Comparison of ENCODE assay signal across 8 cellular contexts in the genomic region with DNA sequence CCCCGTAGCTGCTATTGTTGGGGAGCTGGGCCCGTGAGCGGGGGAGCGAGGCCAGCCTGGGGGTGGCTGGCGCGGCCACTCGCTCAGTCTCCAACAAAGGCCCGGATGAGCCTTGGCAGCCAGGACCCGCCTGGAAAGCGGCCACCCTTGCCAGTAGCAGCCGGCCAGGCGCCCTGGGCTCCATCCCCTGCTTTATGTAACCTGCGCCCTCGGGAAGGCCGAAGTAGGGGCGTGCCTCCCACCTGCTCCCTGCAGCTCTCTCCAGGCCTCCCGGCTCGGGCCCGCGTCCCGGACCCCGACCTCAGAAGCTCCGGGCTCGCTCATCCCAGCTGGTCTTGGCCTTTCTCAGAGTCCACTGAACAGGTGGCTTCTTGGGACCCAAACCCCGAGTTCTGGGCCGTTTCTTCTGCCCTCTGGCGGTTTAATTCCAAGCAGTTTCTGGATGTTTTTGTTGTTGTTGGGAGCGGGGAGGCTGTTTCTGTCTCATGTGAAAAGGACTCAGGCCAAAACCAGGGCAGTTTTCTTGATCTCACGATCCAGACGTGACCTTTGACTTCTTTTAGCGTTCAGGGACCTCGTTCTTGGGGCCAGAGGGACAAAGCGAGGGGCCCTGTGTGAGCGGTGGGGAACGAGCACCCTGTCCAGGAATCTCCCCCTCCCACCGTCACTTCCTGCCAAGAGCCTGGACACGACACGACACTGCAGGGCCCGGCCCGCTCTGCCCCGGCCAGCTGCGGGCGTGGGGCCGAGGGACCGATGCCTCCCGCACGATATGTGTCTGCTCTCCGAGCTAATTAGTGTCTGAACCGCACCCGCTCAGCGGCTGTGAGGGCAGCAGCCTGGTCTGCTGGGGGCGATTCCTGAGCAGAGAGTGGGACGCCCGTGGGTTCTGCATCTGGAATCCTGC. TPM values are rescaled to one million over a fixed set of nuclear protein-coding genes. Genes with fewer than 3 reads are reported as not detected.
DNase-seq lines count a peak whose midpoint lies in the region; ATAC-seq and TF ChIP-seq lines count a peak whose summit lies in the region.

No MANE protein-coding gene starts in this region.

- peak overlapping the region; percentile 74 for H3K4me3 ChIP-seq in CD8-positive, alpha-beta T cell (ENCODE audit: low read depth, low read length)
- H3K4me3 ChIP-seq in HCT116 (replicated peaks in 1 of 2; ENCODE audit: low read depth in 1 of 2, low read length in 2 of 2) = peak overlapping the region; percentile 77 to 86
- peak overlapping the region; percentile 96 for H3K4me3 ChIP-seq in OCI-LY7 (ENCODE audit: low read depth, low read length, poor library complexity, severe bottlenecking)

- no peak for TF ChIP-seq RAD21 in HCT116 (IDR thresholded peaks at IDR 0.05; ENCODE audit: low read depth)

- H3K27me3 ChIP-seq in CD8-positive, alpha-beta T cell (ENCODE audit: insufficient read depth, low read length) = no peaks in the 10 kb centered on the region
- no peaks in the 10 kb centered on the region for H3K27me3 ChIP-seq in HCT116 (ENCODE audit: insufficient read depth, low read length)

- peaks cover 5% of the 10 kb centered on the region for H3K36me3 Mint-ChIP-seq in CD8-positive, alpha-beta T cell

- peak overlapping the region; percentile 78 for H3K27ac Mint-ChIP-seq in CD8-positive, alpha-beta T cell

- no peak overlapping the region for H2AFZ ChIP-seq in HCT116 (ENCODE audit: low read depth, low read length, poor library complexity, severe bottlenecking)
- no peak overlapping the region for H2AFZ ChIP-seq in OCI-LY7 (ENCODE audit: low read length)

- POLR2A ChIA-PET in CD8-positive, alpha-beta T cell (lab: Charles Lee) = interaction anchor here (0.8 to 2.8 kb wide), 6 partner anchors 12 to 43 kb away, joined by 3 to 22 read pairs (median 8); a partner anchor contains a TSS
- POLR2A ChIA-PET in HCT116 (lab: Charles Lee) = interaction anchor here (0.7 to 1.7 kb wide), 7 partner anchors 9 to 39 kb away, joined by 3 to 10 read pairs (median 5); a partner anchor contains a TSS
- POLR2A ChIA-PET in OCI-LY7 (lab: Charles Lee) = interaction anchor here (2.4 kb wide), 1 partner anchor 22 kb away, joined by 9 read pairs; no protein-coding TSS in a partner anchor

- peak in 4 of 7 experiments; percentile 30 to 63 (median 52) for DNase-seq in CD8-positive, alpha-beta T cell
- DNase-seq in HCT116 (ENCODE audit: low read depth, low spot score) (peak; percentile 51), OCI-LY7 (ENCODE audit: low spot score) (peak; percentile 57), amygdala (lab: John Stamatoyannopoulos, UW) (peak in 55 of 56 donors; percentile 24 to 88 (median 70)), cardiac septum (ENCODE audit: low spot score) (peak; percentile 88), omental fat pad (ENCODE audit: low spot score) (no peak)

- no peaks in the 10 kb centered on the region for H3K9me3 Mint-ChIP-seq in CD8-positive, alpha-beta T cell

- peaks cover 9% of the 10 kb centered on the region; the same call in 1 of the 2 replicates for H4K20me1 ChIP-seq in HCT116 (ENCODE audit: insufficient read depth)
- H4K20me1 ChIP-seq in OCI-LY7 (ENCODE audit: insufficient read depth, low read length) = peaks cover 8% of the 10 kb centered on the region

- peaks cover 51% of the 10 kb centered on the region for H3K79me2 ChIP-seq in HCT116 (ENCODE audit: insufficient read depth, low read length)
- peaks cover 7% of the 10 kb centered on the region; the same call in 1 of the 2 replicates for H3K79me2 ChIP-seq in OCI-LY7 (ENCODE audit: insufficient read depth, low read depth, low read length)

- H3K4me3 Mint-ChIP-seq in CD8-positive, alpha-beta T cell = peak overlapping the region; percentile 83

- peaks cover 5% of the 10 kb centered on the region for H3K27me3 Mint-ChIP-seq in CD8-positive, alpha-beta T cell (ENCODE audit: low read depth)

- no peaks in the 10 kb centered on the region for H3K9me3 ChIP-seq in CD8-positive, alpha-beta T cell (ENCODE audit: low read length)
- H3K9me3 ChIP-seq in HCT116 (ENCODE audit: control insufficient read depth in 1 of 2, insufficient read depth in 1 of 2, low read depth in 1 of 2, low read length in 2 of 2) (no peaks in the 10 kb centered on the region; a peak in 1 of 4 replicates), OCI-LY7 (ENCODE audit: low read length) (no peaks in the 10 kb centered on the region)

- no peak for ATAC-seq in CD8-positive, alpha-beta T cell
- ATAC-seq in HCT116 (peak; percentile 9), omental fat pad (ENCODE audit: low FRiP score) (peak; percentile 8), HG03108 (IDR thresholded peaks at IDR 0.05; ENCODE audit: unreplicated experiment) (no peak), HG02763 (IDR thresholded peaks at IDR 0.05; ENCODE audit: unreplicated experiment) (no peak)

- H3K36me3 ChIP-seq in CD8-positive, alpha-beta T cell (ENCODE audit: insufficient read depth, low read length) = no peaks in the 10 kb centered on the region
- H3K36me3 ChIP-seq in HCT116 (ENCODE audit: control insufficient read depth in 1 of 2, insufficient read depth in 2 of 2, low read length in 2 of 2) (peaks cover 16 to 18% of the 10 kb centered on the region in 2 experiments; a peak in 3 of 4 replicates), OCI-LY7 (ENCODE audit: insufficient read depth, low read length) (peaks cover 14% of the 10 kb centered on the region)

- CTCF ChIA-PET in CD8-positive, alpha-beta T cell (lab: Charles Lee) = interaction anchor here (0.7 to 3.5 kb wide), 11 partner anchors 10 to 387 kb away, joined by 3 to 38 read pairs (median 4); a partner anchor contains a TSS
- CTCF ChIA-PET in HCT116 (lab: Charles Lee) (interaction anchor here (0.6 to 3.2 kb wide), 4 partner anchors 22 to 765 kb away, joined by 3 to 23 read pairs (median 3); a partner anchor contains a TSS), OCI-LY7 (lab: Charles Lee; ENCODE audit: unreplicated experiment) (no interaction called here)

- H3K9ac ChIP-seq in HCT116 (ENCODE audit: low read length) = peak overlapping the region; percentile 91

- H3K9me2 ChIP-seq in HCT116 (ENCODE audit: insufficient read depth) (no peaks in the 10 kb centered on the region), OCI-LY7 (ENCODE audit: insufficient read depth, low read length) (no peaks in the 10 kb centered on the region)

- RAD21 ChIA-PET in HCT116 (lab: Charles Lee; ENCODE audit: low non-redundant PET in 1 of 2, low total read pairs in 2 of 2, uncharacterized antibody in 2 of 2, unreplicated experiment in 2 of 2) = interaction anchor here in 1 of 2 experiments (1.0 kb wide), 1 partner anchor 22 kb away, joined by 3 read pairs; no protein-coding TSS in a partner anchor

- H3K4me1 ChIP-seq in CD8-positive, alpha-beta T cell (ENCODE audit: insufficient read depth, low read length) = peaks cover 20% of the 10 kb centered on the region
- H3K4me1 ChIP-seq in HCT116 (ENCODE audit: control insufficient read depth in 1 of 2, insufficient read depth in 2 of 2, low read length in 2 of 2) (peaks cover 23 to 45% of the 10 kb centered on the region in 2 experiments), OCI-LY7 (ENCODE audit: insufficient read depth, low read length, poor library complexity, severe bottlenecking) (peaks cover 17% of the 10 kb centered on the region)

- BruUV-seq in HCT116 (replicated peaks; lab: Mats Ljungman, UMichigan) (TSS peak; percentile 54), OCI-LY7 (replicated peaks; lab: Mats Ljungman, UMichigan) (no TSS peak)

- H3K27ac ChIP-seq in CD8-positive, alpha-beta T cell (ENCODE audit: low read depth, low read length) = peak overlapping the region; percentile 42
- peak overlapping the region; percentile 96 for H3K27ac ChIP-seq in HCT116 (ENCODE audit: low read depth, low read length)
- no peak overlapping the region for H3K27ac ChIP-seq in OCI-LY7 (ENCODE audit: low read depth, low read length, poor library complexity, severe bottlenecking)

- no peak for TF ChIP-seq POLR2A in HCT116 (IDR thresholded peaks at IDR 0.05; ENCODE audit: borderline replicate concordance, extremely low read depth, insufficient read depth, insufficient read length)

- H3K4me2 ChIP-seq in HCT116 (ENCODE audit: low read length) (peak overlapping the region; percentile 81), OCI-LY7 (ENCODE audit: low read length) (peak overlapping the region; percentile 93)

- peaks cover 14% of the 10 kb centered on the region for H3K4me1 Mint-ChIP-seq in CD8-positive, alpha-beta T cell (ENCODE audit: low read depth)

- TF ChIP-seq CTCF in CD8-positive, alpha-beta T cell (IDR thresholded peaks at IDR 0.05) = peak; percentile 52
- TF ChIP-seq CTCF in HCT116 (IDR thresholded peaks at IDR 0.05 in 2 of 3, conservative IDR thresholded peaks at IDR 0.05 in 1 of 3; ENCODE audit: borderline replicate concordance in 1 of 3, insufficient read depth in 1 of 3, low read depth in 2 of 3, low read length in 2 of 3) (peak in 2 of 3 experiments; percentile 52 to 59; a peak in 5 of 6 replicates), OCI-LY7 (conservative IDR thresholded peaks at IDR 0.05; ENCODE audit: low read length) (peak; percentile 72), omental fat pad (IDR thresholded peaks at IDR 0.05) (peak in 1 of 3 donors; percentile 4)

- intact Hi-C loops in CD8-positive, alpha-beta T cell (cut with DNase I, micrococcal nuclease) = loop anchor here in 1 of 2 experiments (2.0 to 5.0 kb wide), 2 partner anchors 100 to 149 kb away; a partner anchor contains a TSS
- intact Hi-C loops in HCT116 (cut with micrococcal nuclease) = no loop called here
- intact Hi-C loops in OCI-LY7 (cut with micrococcal nuclease; ENCODE audit: unreplicated experiment) = loop anchor here (5.0 kb wide), 1 partner anchor 39 kb away; a partner anchor contains a TSS
- intact Hi-C loops in cardiac septum (cut with DNase I) = loop anchor here (5.0 kb wide), 1 partner anchor 39 kb away; a partner anchor contains a TSS

RNA-seq across cellular contexts. Expression of a gene that starts 1.3 kb away (rescaled TPM):
- 10 to 100 TPM; 37.1 to 45.8 TPM for total RNA-seq in CD8-positive, alpha-beta T cell
- total RNA-seq in HCT116 (2021; ENCODE audit: unreplicated experiment) (87.4 TPM), OCI-LY7 (2022) (58.0 and 58.2 TPM in 2 replicates), cardiac septum (78.2 TPM), omental fat pad (10 to 100 TPM; 40.2 to 67.7 (median 55.5) TPM)
- polyA plus RNA-seq in HCT116 (2012) = 89.3 and 95.6 TPM in 2 replicates
- total RNA-seq in OCI-LY7 (2014; rRNA removed; shearing (Covaris generic)) = 65.2 and 77.2 TPM in 2 replicates

RNA-seq across cellular contexts. Expression of a gene that starts 11.0 kb away (rescaled TPM):
- total RNA-seq in CD8-positive, alpha-beta T cell = 100 to 1,000 TPM; 117 to 119 TPM
- total RNA-seq in HCT116 (2021; ENCODE audit: unreplicated experiment) = 0.59 TPM
- polyA plus RNA-seq in HCT116 (2012) = 0.53 and 0.67 TPM in 2 replicates
- not detected in 2 replicates for total RNA-seq in OCI-LY7 (2014; rRNA removed; shearing (Covaris generic))
- total RNA-seq in OCI-LY7 (2022) = not detected in 2 replicates
- total RNA-seq in cardiac septum = 0.43 TPM
- 1 to 10 TPM in 2 of 4 donors, not detected in 2; 1.1 to 3.7 TPM for total RNA-seq in omental fat pad

RNA-seq across cellular contexts. Expression of a gene that starts 25.5 kb away (rescaled TPM):
- 10 to 100 TPM; 17.3 to 19.5 TPM for total RNA-seq in CD8-positive, alpha-beta T cell
- total RNA-seq in HCT116 (2021; ENCODE audit: unreplicated experiment) (19.1 TPM), OCI-LY7 (2022) (20.8 and 24.4 TPM in 2 replicates), cardiac septum (11.2 TPM), omental fat pad (10 to 100 TPM; 45.5 to 61.2 (median 46.1) TPM)
- 8.6 and 8.8 TPM in 2 replicates for polyA plus RNA-seq in HCT116 (2012)
- 17.2 and 25.6 TPM in 2 replicates for total RNA-seq in OCI-LY7 (2014; rRNA removed; shearing (Covaris generic))

RNA-seq across cellular contexts. Expression of a gene that starts 36.5 kb away (rescaled TPM):
- total RNA-seq in CD8-positive, alpha-beta T cell = under 1 TPM in 1 of 2 experiments, not detected in 1; 0.19 TPM
- total RNA-seq in HCT116 (2021; ENCODE audit: unreplicated experiment) (0.57 TPM), OCI-LY7 (2022) (2.0 TPM in 2 replicates), cardiac septum (0.40 TPM), omental fat pad (under 1 TPM in 1 of 4 donors, not detected in 3; 0.69 TPM)
- 0.16 and 0.31 TPM in 2 replicates for polyA plus RNA-seq in HCT116 (2012)
- total RNA-seq in OCI-LY7 (2014; rRNA removed; shearing (Covaris generic)) = 0.26 and 0.69 TPM in 2 replicates

RNA-seq across cellular contexts. Expression of a gene that starts 39.6 kb away (rescaled TPM):
- 10 to 100 TPM; 76.2 to 81.2 TPM for total RNA-seq in CD8-positive, alpha-beta T cell
- 603 TPM for total RNA-seq in HCT116 (2021; ENCODE audit: unreplicated experiment)
- polyA plus RNA-seq in HCT116 (2012) = 735 and 929 TPM in 2 replicates
- 158 and 180 TPM in 2 replicates for total RNA-seq in OCI-LY7 (2014; rRNA removed; shearing (Covaris generic))
- 189 and 197 TPM in 2 replicates for total RNA-seq in OCI-LY7 (2022)
- total RNA-seq in cardiac septum = 1,183 TPM
- 100 to 1,000 TPM; 331 to 521 (median 417) TPM for total RNA-seq in omental fat pad

Comparison
In these comparisons a context has a peak if more than half of its experiments do, and no peak if none do; other contexts are left out.
1. ATAC-seq: peak in HCT116 (single experiment) and omental fat pad (single experiment); none in CD8-positive, alpha-beta T cell (single experiment), HG03108 (single experiment) and HG02763 (single experiment).
2. RNA of a gene that starts 11.0 kb away (total RNA-seq): 117 to 119 TPM in CD8-positive, alpha-beta T cell; 1.1 to 3.7 TPM in omental fat pad, 0.59 TPM in HCT116 (single experiment), 0.43 TPM in cardiac septum (single experiment) and not detected in OCI-LY7; every median in the first group is over 10 times any median in the second.
3. Peak in every context shown above with its lines, with median percentiles within 50 percentile points of each other: H3K4me3 ChIP-seq.